ENCODE assay signal across 33 cellular contexts in the genomic region with DNA sequence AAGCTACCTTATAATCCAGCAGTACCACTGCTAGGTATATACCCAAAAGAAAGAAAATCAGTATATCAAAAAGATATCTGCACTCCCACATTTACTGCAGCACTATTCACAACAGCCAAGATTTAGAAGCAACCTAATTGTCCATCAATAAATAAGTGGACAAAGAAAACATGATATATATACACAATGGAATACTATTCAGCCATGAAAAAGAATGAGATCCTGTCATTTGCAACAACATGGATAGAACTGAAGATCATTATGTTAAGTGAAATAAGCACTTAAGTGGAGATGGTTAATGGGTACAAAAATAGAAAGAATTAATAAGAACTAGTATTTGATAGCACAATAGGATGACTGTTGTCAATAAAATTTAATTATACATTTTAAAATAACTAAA.
"Had no signal": no experiment of that assay in that cellular context is flagged by ENCODE, and none has a peak within 500 bp of the region (broad histone marks: within the 10 kb centered on the region; RNA-seq: fewer than 3 reads in every experiment).

No MANE protein-coding gene starts in this region.

- FAIRE-seq: astrocyte, bronchial epithelial cell had no signal

- H3K4me1 ChIP-seq: adrenal gland, ascending aorta, body of pancreas, breast epithelium had no signal

- H3K4me3 ChIP-seq: adrenal gland, ascending aorta, body of pancreas, breast epithelium, cardiac muscle cell had no signal

- DNase-seq: activated effector memory CD4-positive, alpha-beta T cell treated with anti-CD3 and anti-CD28 coated beads, Interleukin-2, amount 50 U/mL, for 16 hours; activated effector memory CD4-positive, alpha-beta T cell treated with Interleukin-2 at 50 U/mL for 16 hours; activated gamma-delta T cell; activated gamma-delta T cell treated with Interleukin-2 at 50 U/mL for 16 hours; activated naive CD4-positive, alpha-beta T cell; activated naive CD4-positive, alpha-beta T cell treated with anti-CD3 and anti-CD28 coated beads for 36 hours; activated naive CD4-positive, alpha-beta T cell treated with anti-CD3 and anti-CD28 coated beads, Interleukin-2, amount 10 ng/mL, durations not matched to agents 7 days and 5 days; activated naive CD4-positive, alpha-beta T cell treated with anti-CD3 and anti-CD28 coated beads, Interleukin-2, amount 50 U/mL, for 16 hours; activated naive CD4-positive, alpha-beta T cell treated with Interleukin-2 at 50 U/mL for 16 hours; activated naive CD8-positive, alpha-beta T cell treated with anti-CD3 and anti-CD28 coated beads for 36 hours; activated naive CD8-positive, alpha-beta T cell treated with anti-CD3 and anti-CD28 coated beads, Interleukin-2, amount 10 ng/mL, durations not matched to agents 7 days and 5 days; activated naive CD8-positive, alpha-beta T cell treated with anti-CD3 and anti-CD28 coated beads, Interleukin-2, amount 50 U/mL, for 24 hours; activated T-cell treated with anti-CD3 and anti-CD28 coated beads, Interleukin-2, amount 50 U/mL, for 24 hours; activated T-cell treated with anti-CD3 and anti-CD28 coated beads, Interleukin-2, amount 50 U/mL, for 4 hours; activated T-cell treated with anti-CD3 and anti-CD28 coated beads, Interleukin-2, amount 50 U/mL, for 48 hours; activated T-cell treated with anti-CD3 and anti-CD28 coated beads, Interleukin-2, amount 50 U/mL, for 72 hours; adrenal gland; amniotic stem cell; amygdala; anterior cingulate cortex; aorta; body of pancreas; brain microvascular endothelial cell; caudate nucleus; central memory CD4-positive, alpha-beta T cell; cerebellar nuclear complex had no signal

- H3K36me3 ChIP-seq: adrenal gland, ascending aorta, brain microvascular endothelial cell, breast epithelium, cardiac muscle cell had no signal

- H3K27ac ChIP-seq: adrenal gland, ascending aorta, body of pancreas, brain microvascular endothelial cell, breast epithelium, cardiac muscle cell had no signal

- H3K27me3 ChIP-seq: adrenal gland, ascending aorta, body of pancreas, brain microvascular endothelial cell, breast epithelium, cardiac muscle cell had no signal

- ATAC-seq: activated naive CD4-positive, alpha-beta T cell treated with anti-CD3 and anti-CD28 coated beads, Interleukin-2, amount 50 U/mL, for 72 hours; activated naive CD8-positive, alpha-beta T cell treated with anti-CD3 and anti-CD28 coated beads, Interleukin-2, amount 50 U/mL, for 24 hours; activated T-cell treated with anti-CD3 and anti-CD28 coated beads, Interleukin-2, amount 50 U/mL, for 4 hours; activated T-cell treated with anti-CD3 and anti-CD28 coated beads, Interleukin-2, amount 50 U/mL, for 72 hours; activated T-helper 17 cell treated with anti-CD3 and anti-CD28 coated beads, Interleukin-2, amount 50 U/mL, for 72 hours; body of pancreas had no signal
